Comparison of ENCODE assay signal across 27 cellular contexts in genomic region chr10:85983051-85983450, GRCh38.
"Had no signal": no experiment of that assay in that cellular context is flagged by ENCODE, and none has a peak within 500 bp of the region (broad histone marks: within the 10 kb centered on the region; RNA-seq: fewer than 3 reads in every experiment).

No MANE protein-coding gene starts in this region.

- H3K79me2 ChIP-seq: parathyroid adenoma had no signal

- H3K4me3 Mint-ChIP-seq: natural killer cell; nephron; neural progenitor cell; stimulated activated effector memory CD8-positive, alpha-beta T cell treated with anti-CD3 and anti-CD28 coated beads, Interleukin-12 subunit alpha, Interleukin-12 subunit beta, amount 100 ng/mL, for 72 hours; stimulated activated naive B cell treated with anti-CD40 and anti-IgM and Interleukin-4, amounts not matched to agents 10 μg/mL and 1 μg/mL and 100 μg/mL, for 72 hours; stimulated activated naive CD8-positive, alpha-beta T cell treated with anti-CD3 and anti-CD28 coated beads, Interleukin-15, Interleukin-2, amounts not matched to agents 100 ng/mL and 50 ng/mL, for 24 hours had no signal

- H3K4me2 ChIP-seq: neural progenitor cell had no signal

- H3K27ac Mint-ChIP-seq: natural killer cell; nephron; neural progenitor cell; progenitor cell of endocrine pancreas; stimulated activated effector memory CD8-positive, alpha-beta T cell treated with anti-CD3 and anti-CD28 coated beads, Interleukin-12 subunit alpha, Interleukin-12 subunit beta, amount 100 ng/mL, for 72 hours; stimulated activated naive B cell treated with anti-CD40 and anti-IgM and Interleukin-4, amounts not matched to agents 10 μg/mL and 1 μg/mL and 100 μg/mL, for 72 hours; stimulated activated naive CD8-positive, alpha-beta T cell treated with anti-CD3 and anti-CD28 coated beads, Interleukin-15, Interleukin-2, amounts not matched to agents 100 ng/mL and 50 ng/mL, for 24 hours had no signal

- H3K36me3 ChIP-seq: neural progenitor cell, ovary, right lobe of liver, sigmoid colon, stomach, thoracic aorta, thyroid gland, tibial nerve, upper lobe of left lung, vagina had no signal

- H3K27ac ChIP-seq: neural progenitor cell, ovary, parathyroid adenoma, psoas muscle, right lobe of liver, sigmoid colon, stomach, thoracic aorta, thyroid gland, tibial nerve, upper lobe of left lung, vagina had no signal

- H3K4me1 ChIP-seq: neural progenitor cell, parathyroid adenoma, psoas muscle, right lobe of liver, sigmoid colon, stomach, tibial nerve, upper lobe of left lung, vagina had no signal

- DNase-seq: natural killer cell; occipital lobe; ovary; posterior cingulate gyrus; psoas muscle; right lobe of liver; sigmoid colon; small intestine; stimulated activated CD4-positive, alpha-beta T cell treated with anti-CD3 and anti-CD28 coated beads, Interleukin-15, amount 100 ng/mL, for 24 hours; stimulated activated CD4-positive, alpha-beta T cell treated with anti-CD3 and anti-CD28 coated beads, Interleukin-2, amount 100 ng/mL, for 24 hours; stimulated activated CD4-positive, alpha-beta T cell treated with anti-CD3 and anti-CD28 coated beads, Interleukin-2, amount 100 ng/mL, for 48 hours; stimulated activated CD4-positive, alpha-beta T cell treated with anti-CD3 and anti-CD28 coated beads, Interleukin-4, amount 100 ng/mL, for 24 hours; stimulated activated naive B cell treated with anti-CD40 and anti-IgM and Interleukin-4, amounts not matched to agents 10 μg/mL and 1 μg/mL and 100 μg/mL, for 72 hours; stimulated activated naive CD4-positive, alpha-beta T cell treated with Interleukin-2 at 50 U/mL for 16 hours; stomach; thyroid gland; trophoblast cell; upper lobe of left lung had no signal

- H3K36me3 Mint-ChIP-seq: natural killer cell; neural progenitor cell; stimulated activated effector memory CD8-positive, alpha-beta T cell treated with anti-CD3 and anti-CD28 coated beads, Interleukin-12 subunit alpha, Interleukin-12 subunit beta, amount 100 ng/mL, for 72 hours; stimulated activated naive B cell treated with anti-CD40 and anti-IgM and Interleukin-4, amounts not matched to agents 10 μg/mL and 1 μg/mL and 100 μg/mL, for 72 hours had no signal

- H3K27me3 ChIP-seq: neural progenitor cell, ovary, right lobe of liver, sigmoid colon, stomach, thyroid gland, tibial nerve, upper lobe of left lung, vagina had no signal

- H3K9me3 Mint-ChIP-seq: natural killer cell; nephron; neural progenitor cell; stimulated activated effector memory CD8-positive, alpha-beta T cell treated with anti-CD3 and anti-CD28 coated beads, Interleukin-12 subunit alpha, Interleukin-12 subunit beta, amount 100 ng/mL, for 72 hours; stimulated activated naive B cell treated with anti-CD40 and anti-IgM and Interleukin-4, amounts not matched to agents 10 μg/mL and 1 μg/mL and 100 μg/mL, for 72 hours; stimulated activated naive CD8-positive, alpha-beta T cell treated with anti-CD3 and anti-CD28 coated beads, Interleukin-15, Interleukin-2, amounts not matched to agents 100 ng/mL and 50 ng/mL, for 24 hours had no signal

- H3K4me3 ChIP-seq: neural progenitor cell, ovary, psoas muscle, right lobe of liver, sigmoid colon, stomach, thoracic aorta, thyroid gland, tibial nerve, upper lobe of left lung, vagina had no signal

- H3K9me3 ChIP-seq: ovary, psoas muscle, right lobe of liver, sigmoid colon, stomach, thoracic aorta, thyroid gland, tibial nerve, upper lobe of left lung, vagina had no signal

- H2AFZ ChIP-seq: neural progenitor cell, parathyroid adenoma had no signal

- H3K9ac ChIP-seq: neural progenitor cell, parathyroid adenoma had no signal

- ATAC-seq: natural killer cell; psoas muscle; right lobe of liver; stimulated activated effector memory CD8-positive, alpha-beta T cell treated with anti-CD3 and anti-CD28 coated beads, Interleukin-12 subunit alpha, Interleukin-12 subunit beta, amount 100 ng/mL, for 72 hours; stimulated activated naive B cell treated with anti-CD40 and anti-IgM and Interleukin-4, amounts not matched to agents 10 μg/mL and 1 μg/mL and 100 μg/mL, for 72 hours had no signal

- H3K4me1 Mint-ChIP-seq: natural killer cell; nephron; neural progenitor cell; stimulated activated effector memory CD8-positive, alpha-beta T cell treated with anti-CD3 and anti-CD28 coated beads, Interleukin-12 subunit alpha, Interleukin-12 subunit beta, amount 100 ng/mL, for 72 hours; stimulated activated naive B cell treated with anti-CD40 and anti-IgM and Interleukin-4, amounts not matched to agents 10 μg/mL and 1 μg/mL and 100 μg/mL, for 72 hours had no signal

- H3K27me3 Mint-ChIP-seq: progenitor cell of endocrine pancreas had no signal
